ENCODE assay signal across 25 cellular contexts in genomic region chr11:65021003-65021402, GRCh38. TPM values are rescaled to one million over a fixed set of nuclear protein-coding genes. Genes with fewer than 3 reads are reported as not detected.
"Had no signal": no experiment of that assay in that cellular context is flagged by ENCODE, and none has a peak within 500 bp of the region (broad histone marks: within the 10 kb centered on the region; RNA-seq: fewer than 3 reads in every experiment).

No MANE protein-coding gene starts in this region.

- H3K9me3 Mint-ChIP-seq: mesothelial cell of epicardium; naive thymus-derived CD4-positive, alpha-beta T cell; nephron progenitor cell; neural progenitor cell; stimulated activated memory B cell treated with anti-CD40 and anti-IgM and Interleukin-4, amounts not matched to agents 10 μg/mL and 1 μg/mL and 100 μg/mL, for 72 hours; stimulated activated naive CD8-positive, alpha-beta T cell treated with anti-CD3 and anti-CD28 coated beads, Interleukin-15, amount 100 ng/mL, for 72 hours; type B pancreatic cell had no signal

- H3K4me1 Mint-ChIP-seq: mesothelial cell of epicardium, neural progenitor cell had no signal

- ATAC-seq: mucosa of descending colon; naive thymus-derived CD4-positive, alpha-beta T cell; right lobe of liver; stimulated activated memory B cell treated with anti-CD40 and anti-IgM and Interleukin-4, amounts not matched to agents 10 μg/mL and 1 μg/mL and 100 μg/mL, for 72 hours; stimulated activated naive CD8-positive, alpha-beta T cell treated with anti-CD3 and anti-CD28 coated beads, Interleukin-15, amount 100 ng/mL, for 72 hours had no signal

- DNase-seq: islet precursor cell; left ventricle myocardium inferior; mesendoderm; mucosa of descending colon; naive thymus-derived CD4-positive, alpha-beta T cell; nephron progenitor cell; occipital lobe; ovary; right lobe of liver; stimulated activated CD4-positive, alpha-beta T cell treated with anti-CD3 and anti-CD28 coated beads, Interleukin-1b, Interleukin-23, amount 100 ng/mL, for 48 hours; stimulated activated CD4-positive, alpha-beta T cell treated with anti-CD3 and anti-CD28 coated beads, Interleukin-2, amount 100 ng/mL, for 48 hours; stimulated activated CD4-positive, alpha-beta T cell treated with anti-CD3 and anti-CD28 coated beads, Interleukin-4, amount 100 ng/mL, for 4 hours; stimulated activated CD8-positive, alpha-beta memory T cell treated with anti-CD3 and anti-CD28 coated beads, Interleukin-4, amount 100 ng/mL, for 48 hours; stimulated activated naive CD4-positive, alpha-beta T cell treated with Interleukin-2 at 50 U/mL for 16 hours; stimulated activated naive CD8-positive, alpha-beta T cell treated with anti-CD3 and anti-CD28 coated beads, Interleukin-15, amount 100 ng/mL, for 72 hours; substantia nigra had no signal

- H3K4me3 Mint-ChIP-seq: mesothelial cell of epicardium; naive thymus-derived CD4-positive, alpha-beta T cell; nephron progenitor cell; neural progenitor cell; stimulated activated memory B cell treated with anti-CD40 and anti-IgM and Interleukin-4, amounts not matched to agents 10 μg/mL and 1 μg/mL and 100 μg/mL, for 72 hours; stimulated activated naive CD8-positive, alpha-beta T cell treated with anti-CD3 and anti-CD28 coated beads, Interleukin-15, amount 100 ng/mL, for 72 hours; type B pancreatic cell had no signal

- H3K27me3 Mint-ChIP-seq: naive thymus-derived CD4-positive, alpha-beta T cell; progenitor cell of endocrine pancreas; stimulated activated memory B cell treated with anti-CD40 and anti-IgM and Interleukin-4, amounts not matched to agents 10 μg/mL and 1 μg/mL and 100 μg/mL, for 72 hours; stimulated activated naive CD8-positive, alpha-beta T cell treated with anti-CD3 and anti-CD28 coated beads, Interleukin-15, amount 100 ng/mL, for 72 hours; type B pancreatic cell had no signal

- H3K27ac Mint-ChIP-seq: mesothelial cell of epicardium; naive thymus-derived CD4-positive, alpha-beta T cell; nephron progenitor cell; neural progenitor cell; progenitor cell of endocrine pancreas; stimulated activated memory B cell treated with anti-CD40 and anti-IgM and Interleukin-4, amounts not matched to agents 10 μg/mL and 1 μg/mL and 100 μg/mL, for 72 hours; stimulated activated naive CD8-positive, alpha-beta T cell treated with anti-CD3 and anti-CD28 coated beads, Interleukin-15, amount 100 ng/mL, for 72 hours; type B pancreatic cell had no signal

RNA-seq across cellular contexts. Expression of gene BATF2, which starts 24.2 kb away (rescaled TPM):
- total RNA-seq: occipital lobe, smooth muscle cell, temporal lobe, vagina had no signal

RNA-seq across cellular contexts. Expression of gene NAALADL1, which starts 37.4 kb away (rescaled TPM):
- total RNA-seq: myocyte had no signal
